22 cellular contexts compared by ENCODE assay signal in the genomic region with DNA sequence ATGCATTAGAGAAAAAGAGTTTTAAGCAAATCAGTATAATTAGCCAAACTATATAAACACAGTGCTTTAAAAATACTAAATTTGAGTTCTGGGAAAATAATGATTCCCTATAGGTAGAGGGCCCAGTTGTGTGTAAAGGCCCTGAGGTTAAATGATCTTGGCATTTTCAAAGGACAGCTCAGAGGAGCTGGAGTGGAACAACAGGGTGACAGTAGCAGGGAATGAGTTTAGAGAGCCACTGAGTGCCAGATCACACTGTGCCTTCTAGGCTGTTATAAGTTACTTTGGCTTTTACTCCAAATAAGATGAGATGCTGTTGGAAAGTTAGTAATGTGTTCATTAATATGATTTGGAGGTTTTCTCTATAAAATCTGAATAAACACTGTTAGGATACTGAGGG. TPM values are rescaled to one million over a fixed set of nuclear protein-coding genes. Genes with fewer than 3 reads are reported as not detected.
DNase-seq lines count a peak whose midpoint lies in the region; ATAC-seq, FAIRE-seq and TF ChIP-seq lines count a peak whose summit lies in the region.
"Had no signal": no experiment of that assay in that cellular context is flagged by ENCODE, and none has a peak within 500 bp of the region (broad histone marks: within the 10 kb centered on the region; RNA-seq: fewer than 3 reads in every experiment).

No MANE protein-coding gene starts in this region.

- no peak for ATAC-seq in GM18868 (IDR thresholded peaks at IDR 0.05; ENCODE audit: unreplicated experiment)
- ATAC-seq: A549 had no signal

- FAIRE-seq in H54 (lab: Jason Lieb, UNC), result peak; percentile 74
- FAIRE-seq: A549, GM12891, GM18507 had no signal

- in situ Hi-C loops in Caki2 (cut with HindIII; ENCODE audit: low pct_unique_long_range_greater_than_20kb, low sequenced_read_pairs), result no loop called here

- no peaks in the 10 kb centered on the region for H3K36me3 Mint-ChIP-seq in nephron (ENCODE audit: low read depth)

- H3K27ac Mint-ChIP-seq in nephron, result peak overlapping the region; percentile 0 to 75 (median 46)
- H3K27ac Mint-ChIP-seq: CD4-positive, alpha-beta memory T cell; HFFc6 had no signal

- no peaks in the 10 kb centered on the region for H3K9me3 Mint-ChIP-seq in nephron
- H3K9me3 Mint-ChIP-seq: CD4-positive, alpha-beta memory T cell had no signal

- H3K27me3 Mint-ChIP-seq in nephron (ENCODE audit: low read depth), result no peaks in the 10 kb centered on the region

- no peak for TF ChIP-seq CTCF in nephron (IDR thresholded peaks at IDR 0.05; ENCODE audit: unreplicated experiment in 3 of 3)

- no peak overlapping the region for H3K4me3 Mint-ChIP-seq in nephron
- H3K4me3 Mint-ChIP-seq: CD4-positive, alpha-beta memory T cell; HFFc6 had no signal

- peak; percentile 30 for DNase-seq in Caki2 (ENCODE audit: low read depth)
- no peak for DNase-seq in H54 (ENCODE audit: insufficient read length, low spot score)
- DNase-seq in retina, result peak; percentile 6
- DNase-seq in DMS53 treated with DMSO at 0.1 percent for 48 hours (lab: John Stamatoyannopoulos, UW; ENCODE audit: unreplicated experiment), result no peak
- DNase-seq in NCI-H2196 (lab: John Stamatoyannopoulos, UW; ENCODE audit: unreplicated experiment), result no peak
- DNase-seq: 8988T; ACHN; AML-193; C1 segment of cervical spinal cord; CD4-positive, alpha-beta memory T cell; COR-L47; DMS153; DMS79; EL; GDM1; GM23248; HFFc6 had no signal

- H3K4me1 Mint-ChIP-seq in nephron, result peaks cover 18% of the 10 kb centered on the region
- H3K4me1 Mint-ChIP-seq: CD4-positive, alpha-beta memory T cell had no signal

- no peak for TF ChIP-seq POLR2A in H54 (IDR thresholded peaks at IDR 0.05; ENCODE audit: low read depth, low read length)

RNA-seq across cellular contexts. Expression of a gene that starts 34.6 kb away (rescaled TPM):
- total RNA-seq in Caki2 (2014; rRNA removed; shearing (Covaris generic); ENCODE audit: low replicate concordance), result 3.8 and 4.1 TPM in 2 replicates
- total RNA-seq: GM23248, HFFc6 had no signal

Comparison
In these comparisons a context has a peak if more than half of its experiments do, and no peak if none do; other contexts are left out.
1. DNase-seq: peak in Caki2 (single experiment) and retina (single experiment); none in H54 (single experiment), DMS53 treated with DMSO at 0.1 percent for 48 hours (single experiment) and NCI-H2196 (single experiment).